In genomic region chr13:75906315-75906714, GRCh38 we compare ENCODE assay signal across 16 cellular contexts.
DNase-seq lines count a peak whose midpoint lies in the region; ATAC-seq and TF ChIP-seq lines count a peak whose summit lies in the region.
"Had no signal": no experiment of that assay in that cellular context is flagged by ENCODE, and none has a peak within 500 bp of the region (broad histone marks: within the 10 kb centered on the region; RNA-seq: fewer than 3 reads in every experiment).

No MANE protein-coding gene starts in this region.

- no peaks in the 10 kb centered on the region for H3K36me3 Mint-ChIP-seq in activated CD4-positive, alpha-beta T cell treated with anti-CD3 and anti-CD28 coated beads for 36 hours (ENCODE audit: low read depth)
- H3K36me3 Mint-ChIP-seq in HFFc6 (ENCODE audit: low read depth) (no peaks in the 10 kb centered on the region), endodermal cell (ENCODE audit: low read depth) (no peaks in the 10 kb centered on the region), Caco-2 (ENCODE audit: insufficient read depth, unreplicated experiment) (no peaks in the 10 kb centered on the region)

- BruUV-seq in Caco-2 (replicated peaks; lab: Mats Ljungman, UMichigan): no TSS peak

- TF ChIP-seq POLR2A in stomach (IDR thresholded peaks at IDR 0.05): no peak

- no peak overlapping the region for H3K27ac Mint-ChIP-seq in activated CD4-positive, alpha-beta T cell treated with anti-CD3 and anti-CD28 coated beads for 36 hours
- H3K27ac Mint-ChIP-seq in HFFc6: no peak overlapping the region
- no peak overlapping the region for H3K27ac Mint-ChIP-seq in endodermal cell
- no peak overlapping the region for H3K27ac Mint-ChIP-seq in Caco-2 (ENCODE audit: unreplicated experiment)
- H3K27ac Mint-ChIP-seq: B cell had no signal

- H3K4me1 Mint-ChIP-seq in activated CD4-positive, alpha-beta T cell treated with anti-CD3 and anti-CD28 coated beads for 36 hours: no peaks in the 10 kb centered on the region
- peaks cover 12% of the 10 kb centered on the region; the same call in 1 of the 2 replicates for H3K4me1 Mint-ChIP-seq in HFFc6 (ENCODE audit: low read depth)
- peaks cover 43% of the 10 kb centered on the region for H3K4me1 Mint-ChIP-seq in endodermal cell
- peaks cover 8% of the 10 kb centered on the region for H3K4me1 Mint-ChIP-seq in Caco-2 (ENCODE audit: low read depth, unreplicated experiment)
- H3K4me1 Mint-ChIP-seq: B cell had no signal

- peaks cover 14% of the 10 kb centered on the region for H3K27me3 ChIP-seq in endodermal cell (ENCODE audit: control insufficient read depth, insufficient read depth, low read length, poor library complexity, severe bottlenecking)
- no peaks in the 10 kb centered on the region for H3K27me3 ChIP-seq in stomach
- H3K27me3 ChIP-seq in Caco-2 (replicated peaks; ENCODE audit: control insufficient read depth, insufficient read depth, low read length): no peaks in the 10 kb centered on the region

- no peak for ATAC-seq in activated CD4-positive, alpha-beta T cell treated with anti-CD3 and anti-CD28 coated beads for 36 hours
- ATAC-seq: Right ventricle myocardium inferior had no signal

- H3K36me3 ChIP-seq in endodermal cell (ENCODE audit: control insufficient read depth, insufficient read depth, low read length) (no peaks in the 10 kb centered on the region), stomach (no peaks in the 10 kb centered on the region), Caco-2 (ENCODE audit: control insufficient read depth, insufficient read depth, low read length) (no peaks in the 10 kb centered on the region)

- H3K4me3 ChIP-seq in endodermal cell (ENCODE audit: low read length) (no peak overlapping the region), stomach (no peak overlapping the region), Caco-2 (ENCODE audit: low read depth, low read length) (no peak overlapping the region)

- TF ChIP-seq EP300 in stomach (IDR thresholded peaks at IDR 0.05): no peak

- H3K4me3 Mint-ChIP-seq in activated CD4-positive, alpha-beta T cell treated with anti-CD3 and anti-CD28 coated beads for 36 hours: no peak overlapping the region
- peak overlapping the region; percentile 17; the same call in 1 of the 2 replicates for H3K4me3 Mint-ChIP-seq in HFFc6
- no peak overlapping the region for H3K4me3 Mint-ChIP-seq in endodermal cell
- no peak overlapping the region for H3K4me3 Mint-ChIP-seq in Caco-2 (ENCODE audit: unreplicated experiment)
- H3K4me3 Mint-ChIP-seq: B cell had no signal

- H3K27me3 Mint-ChIP-seq in activated CD4-positive, alpha-beta T cell treated with anti-CD3 and anti-CD28 coated beads for 36 hours: peaks cover 8% of the 10 kb centered on the region
- H3K27me3 Mint-ChIP-seq in HFFc6 (ENCODE audit: insufficient read depth) (peaks cover 10% of the 10 kb centered on the region), endodermal cell (ENCODE audit: insufficient read depth) (no peaks in the 10 kb centered on the region), Caco-2 (ENCODE audit: insufficient read depth, unreplicated experiment) (no peaks in the 10 kb centered on the region)

- POLR2A ChIA-PET in activated CD4-positive, alpha-beta T cell treated with anti-CD3 and anti-CD28 coated beads for 36 hours (lab: Charles Lee): no interaction called here
- POLR2A ChIA-PET in Caco-2 (lab: Charles Lee): no interaction called here

- H3K9me3 Mint-ChIP-seq in activated CD4-positive, alpha-beta T cell treated with anti-CD3 and anti-CD28 coated beads for 36 hours (ENCODE audit: low read depth): no peaks in the 10 kb centered on the region
- H3K9me3 Mint-ChIP-seq in HFFc6 (no peaks in the 10 kb centered on the region), endodermal cell (no peaks in the 10 kb centered on the region), Caco-2 (ENCODE audit: unreplicated experiment) (peaks cover 17% of the 10 kb centered on the region)

- CTCF ChIA-PET in activated CD4-positive, alpha-beta T cell treated with anti-CD3 and anti-CD28 coated beads for 36 hours (lab: Charles Lee): no interaction called here
- CTCF ChIA-PET in Caco-2 (lab: Charles Lee): no interaction called here

- DNase-seq in activated CD4-positive, alpha-beta T cell treated with anti-CD3 and anti-CD28 coated beads for 36 hours: peak; percentile 5
- no peak for DNase-seq in activated CD4-positive, alpha-beta T cell treated with anti-CD3 and anti-CD28 coated beads for 4 hours
- no peak for DNase-seq in HFFc6
- DNase-seq in endodermal cell: peak; percentile 52
- no peak for DNase-seq in stomach
- no peak for DNase-seq in Caco-2
- no peak for DNase-seq in SIG-M5 treated with dmso at 0.1 percent for 504 hours (lab: John Stamatoyannopoulos, UW; ENCODE audit: unreplicated experiment)
- no peak for DNase-seq in iPS-NIHi11 (ENCODE audit: low spot score)
- DNase-seq: GDM1, Karpas-422, NCI-H1105, NCI-H2081, NCI-H69 had no signal

- intact Hi-C loops in activated CD4-positive, alpha-beta T cell treated with anti-CD3 and anti-CD28 coated beads for 36 hours (cut with DNase I, micrococcal nuclease): no loop called here
- intact Hi-C loops in stomach (cut with DNase I; ENCODE audit: low total_unique reads) (no loop called here), Caco-2 (cut with micrococcal nuclease; ENCODE audit: unreplicated experiment) (no loop called here)

- 91 to 92% methylated on average over 2 to 5 of the region's 5 CpGs for WGBS in endodermal cell (ENCODE audit: insufficient coverage in 1 of 2, insufficient read length in 1 of 2), 2 experiments
- whole genome bisulfite sequencing in stomach, 5 donors: 81 to 92% (median 87%) methylated on average over 5 of the region's 5 CpGs

- H3K4me1 ChIP-seq in endodermal cell (ENCODE audit: control insufficient read depth, insufficient read depth, low read length) (peaks cover 14% of the 10 kb centered on the region), stomach (peaks cover 0 to 24% (median 2%) of the 10 kb centered on the region in 4 donors), Caco-2 (no peaks in the 10 kb centered on the region)

- TF ChIP-seq CTCF in HFFc6 (IDR thresholded peaks at IDR 0.05): no peak
- TF ChIP-seq CTCF in endodermal cell (conservative IDR thresholded peaks at IDR 0.05): peak; percentile 58
- no peak for TF ChIP-seq CTCF in stomach (IDR thresholded peaks at IDR 0.05)
- TF ChIP-seq CTCF in Caco-2 (IDR thresholded peaks at IDR 0.05; ENCODE audit: insufficient read depth in 1 of 2, low read depth in 1 of 2, low read length in 1 of 2, severe bottlenecking in 1 of 2, unreplicated experiment in 1 of 2): no peak

- H3K27ac ChIP-seq in endodermal cell (ENCODE audit: low read depth, low read length) (no peak overlapping the region), stomach (peak overlapping the region in 4 of 5 donors; percentile 18 to 77 (median 47))
- H3K27ac ChIP-seq: 22Rv1 had no signal

- H3K9me3 ChIP-seq in endodermal cell (ENCODE audit: control insufficient read depth, low read length) (no peaks in the 10 kb centered on the region), stomach (no peaks in the 10 kb centered on the region), Caco-2 (no peaks in the 10 kb centered on the region)

- H3K9ac ChIP-seq in endodermal cell (ENCODE audit: extremely low read depth, low read length, poor library complexity, severe bottlenecking): no peak overlapping the region

Comparison
In these comparisons a context has a peak if more than half of its experiments do, and no peak if none do; other contexts are left out.
1. DNase-seq: peak in activated CD4-positive, alpha-beta T cell treated with anti-CD3 and anti-CD28 coated beads for 36 hours (single experiment) and endodermal cell (single experiment); none in activated CD4-positive, alpha-beta T cell treated with anti-CD3 and anti-CD28 coated beads for 4 hours (0 of 2), HFFc6 (single experiment), stomach (single experiment), Caco-2 (0 of 2), SIG-M5 treated with dmso at 0.1 percent for 504 hours (single experiment) and iPS-NIHi11 (single experiment).